Comparison of ENCODE assay signal across 1 cellular context in the genomic region with DNA sequence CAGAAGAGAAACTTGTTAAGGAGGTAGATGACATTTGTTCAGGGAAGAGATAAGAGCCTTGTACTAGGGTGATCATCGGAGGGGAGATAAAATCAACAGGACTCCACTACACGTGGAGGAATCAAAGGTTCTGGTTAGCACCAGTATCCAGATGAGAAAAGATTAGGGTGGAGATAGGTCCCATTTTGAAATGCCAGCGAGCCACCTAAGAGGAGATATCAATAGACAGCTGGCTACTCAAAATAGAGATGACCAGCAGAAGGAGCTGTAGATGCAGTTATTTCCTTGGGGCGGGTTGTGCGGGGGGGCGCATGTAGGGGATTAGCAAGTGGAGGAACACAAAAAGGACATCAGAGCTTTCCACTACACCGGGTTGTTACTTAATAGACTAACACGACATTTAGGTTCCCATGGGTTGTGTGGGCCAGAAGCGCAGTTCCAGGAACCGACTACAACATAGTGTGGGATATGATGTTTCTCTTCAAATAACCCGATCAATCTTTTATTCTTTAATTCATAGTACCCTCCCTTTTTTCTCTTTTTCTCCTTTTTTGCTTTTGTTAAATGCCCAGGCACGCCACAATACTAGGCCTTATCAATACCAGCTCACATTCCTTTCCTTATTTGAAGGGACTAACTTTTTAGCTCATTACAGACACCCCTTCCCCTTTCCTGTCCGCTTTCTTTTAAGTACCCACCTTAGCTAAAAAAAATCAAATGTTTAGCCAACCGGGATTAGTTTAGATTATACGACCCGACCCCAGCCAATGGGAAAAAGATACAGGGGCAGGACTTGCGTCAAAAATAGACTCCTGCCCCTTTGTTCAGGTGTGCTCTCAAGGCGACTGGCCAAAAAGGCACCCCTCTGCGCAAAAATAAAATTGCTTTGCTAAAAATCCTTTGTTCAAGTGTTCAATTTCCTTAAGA.
TF ChIP-seq lines count a peak whose summit lies in the region.

No MANE protein-coding gene starts in this region.

TF ChIP-seq in neural cell, 6 proteins besides CTCF, POLR2A, EP300 and RAD21 (continued from another document):
- TF ChIP-seq, protein P1, sequence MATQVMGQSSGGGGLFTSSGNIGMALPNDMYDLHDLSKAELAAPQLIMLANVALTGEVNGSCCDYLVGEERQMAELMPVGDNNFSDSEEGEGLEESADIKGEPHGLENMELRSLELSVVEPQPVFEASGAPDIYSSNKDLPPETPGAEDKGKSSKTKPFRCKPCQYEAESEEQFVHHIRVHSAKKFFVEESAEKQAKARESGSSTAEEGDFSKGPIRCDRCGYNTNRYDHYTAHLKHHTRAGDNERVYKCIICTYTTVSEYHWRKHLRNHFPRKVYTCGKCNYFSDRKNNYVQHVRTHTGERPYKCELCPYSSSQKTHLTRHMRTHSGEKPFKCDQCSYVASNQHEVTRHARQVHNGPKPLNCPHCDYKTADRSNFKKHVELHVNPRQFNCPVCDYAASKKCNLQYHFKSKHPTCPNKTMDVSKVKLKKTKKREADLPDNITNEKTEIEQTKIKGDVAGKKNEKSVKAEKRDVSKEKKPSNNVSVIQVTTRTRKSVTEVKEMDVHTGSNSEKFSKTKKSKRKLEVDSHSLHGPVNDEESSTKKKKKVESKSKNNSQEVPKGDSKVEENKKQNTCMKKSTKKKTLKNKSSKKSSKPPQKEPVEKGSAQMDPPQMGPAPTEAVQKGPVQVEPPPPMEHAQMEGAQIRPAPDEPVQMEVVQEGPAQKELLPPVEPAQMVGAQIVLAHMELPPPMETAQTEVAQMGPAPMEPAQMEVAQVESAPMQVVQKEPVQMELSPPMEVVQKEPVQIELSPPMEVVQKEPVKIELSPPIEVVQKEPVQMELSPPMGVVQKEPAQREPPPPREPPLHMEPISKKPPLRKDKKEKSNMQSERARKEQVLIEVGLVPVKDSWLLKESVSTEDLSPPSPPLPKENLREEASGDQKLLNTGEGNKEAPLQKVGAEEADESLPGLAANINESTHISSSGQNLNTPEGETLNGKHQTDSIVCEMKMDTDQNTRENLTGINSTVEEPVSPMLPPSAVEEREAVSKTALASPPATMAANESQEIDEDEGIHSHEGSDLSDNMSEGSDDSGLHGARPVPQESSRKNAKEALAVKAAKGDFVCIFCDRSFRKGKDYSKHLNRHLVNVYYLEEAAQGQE (IDR thresholded peaks at IDR 0.05; ENCODE audit: borderline replicate concordance) = no peak
- TF ChIP-seq SMC3 (conservative IDR thresholded peaks at IDR 0.05; ENCODE audit: poor library complexity) (no peak), POLR2AphosphoS5 (IDR thresholded peaks at IDR 0.05) (no peak), EZH2 (IDR thresholded peaks at IDR 0.05; ENCODE audit: borderline replicate concordance, insufficient read depth, low read length, poor library complexity, severe bottlenecking) (no peak)
